ENCODE assay signal across 1 cellular context in the genomic region with DNA sequence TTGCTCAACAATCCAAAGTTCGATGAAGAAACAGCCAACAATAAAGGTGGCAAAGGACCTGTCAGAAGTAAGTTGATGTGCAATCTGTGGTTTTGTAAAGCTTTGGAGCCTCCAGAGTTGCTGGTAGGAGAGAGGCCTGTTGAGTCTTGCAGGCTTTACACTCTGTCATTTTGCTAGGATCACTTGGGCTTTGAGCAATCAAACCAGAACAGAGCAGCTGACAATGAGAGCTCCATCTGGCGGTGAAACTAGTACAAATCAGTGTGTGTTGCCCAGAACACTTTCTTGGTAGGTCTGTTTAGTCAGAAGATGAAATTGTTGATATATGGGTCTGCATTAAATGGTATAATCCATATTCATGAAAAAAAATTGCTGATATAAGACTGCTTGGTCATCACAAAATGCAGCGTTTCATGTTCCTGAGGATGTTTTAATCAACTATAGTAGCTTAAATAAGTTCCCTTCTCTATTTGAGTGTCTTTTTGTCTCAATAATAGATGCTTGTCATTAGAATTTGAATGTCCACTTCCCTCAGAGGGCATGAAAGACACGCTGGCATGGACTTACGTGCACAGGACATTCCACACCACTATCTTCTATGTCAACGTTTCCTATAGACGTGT.
A peak's percentile ranks its signal among the peaks of the same experiment; 100 is the strongest.
TF ChIP-seq lines count a peak whose summit lies in the region.

No MANE protein-coding gene starts in this region.

TF ChIP-seq in HepG2, 621 proteins besides CTCF, POLR2A, EP300 and RAD21 (continued from another document):
- TF ChIP-seq, protein P1, sequence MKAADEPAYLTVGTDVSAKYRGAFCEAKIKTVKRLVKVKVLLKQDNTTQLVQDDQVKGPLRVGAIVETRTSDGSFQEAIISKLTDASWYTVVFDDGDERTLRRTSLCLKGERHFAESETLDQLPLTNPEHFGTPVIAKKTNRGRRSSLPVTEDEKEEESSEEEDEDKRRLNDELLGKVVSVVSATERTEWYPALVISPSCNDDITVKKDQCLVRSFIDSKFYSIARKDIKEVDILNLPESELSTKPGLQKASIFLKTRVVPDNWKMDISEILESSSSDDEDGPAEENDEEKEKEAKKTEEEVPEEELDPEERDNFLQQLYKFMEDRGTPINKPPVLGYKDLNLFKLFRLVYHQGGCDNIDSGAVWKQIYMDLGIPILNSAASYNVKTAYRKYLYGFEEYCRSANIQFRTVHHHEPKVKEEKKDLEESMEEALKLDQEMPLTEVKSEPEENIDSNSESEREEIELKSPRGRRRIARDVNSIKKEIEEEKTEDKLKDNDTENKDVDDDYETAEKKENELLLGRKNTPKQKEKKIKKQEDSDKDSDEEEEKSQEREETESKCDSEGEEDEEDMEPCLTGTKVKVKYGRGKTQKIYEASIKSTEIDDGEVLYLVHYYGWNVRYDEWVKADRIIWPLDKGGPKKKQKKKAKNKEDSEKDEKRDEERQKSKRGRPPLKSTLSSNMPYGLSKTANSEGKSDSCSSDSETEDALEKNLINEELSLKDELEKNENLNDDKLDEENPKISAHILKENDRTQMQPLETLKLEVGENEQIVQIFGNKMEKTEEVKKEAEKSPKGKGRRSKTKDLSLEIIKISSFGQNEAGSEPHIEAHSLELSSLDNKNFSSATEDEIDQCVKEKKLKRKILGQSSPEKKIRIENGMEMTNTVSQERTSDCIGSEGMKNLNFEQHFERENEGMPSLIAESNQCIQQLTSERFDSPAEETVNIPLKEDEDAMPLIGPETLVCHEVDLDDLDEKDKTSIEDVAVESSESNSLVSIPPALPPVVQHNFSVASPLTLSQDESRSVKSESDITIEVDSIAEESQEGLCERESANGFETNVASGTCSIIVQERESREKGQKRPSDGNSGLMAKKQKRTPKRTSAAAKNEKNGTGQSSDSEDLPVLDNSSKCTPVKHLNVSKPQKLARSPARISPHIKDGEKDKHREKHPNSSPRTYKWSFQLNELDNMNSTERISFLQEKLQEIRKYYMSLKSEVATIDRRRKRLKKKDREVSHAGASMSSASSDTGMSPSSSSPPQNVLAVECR (CRISPR knock-in tag; IDR thresholded peaks at IDR 0.05; ENCODE audit: borderline replicate concordance): no peak
- no peak for TF ChIP-seq MTERF4 (CRISPR knock-in tag; IDR thresholded peaks at IDR 0.05)
- no peak for TF ChIP-seq ZNF142 (CRISPR knock-in tag; IDR thresholded peaks at IDR 0.05)
- TF ChIP-seq ZNF646 (CRISPR knock-in tag; IDR thresholded peaks at IDR 0.05): no peak
- no peak for TF ChIP-seq GABPA (IDR thresholded peaks at IDR 0.05; ENCODE audit: low read depth, low read length)
- TF ChIP-seq GABPA (CRISPR knock-in tag; IDR thresholded peaks at IDR 0.05; ENCODE audit: low read depth): no peak
- 0 out of 2 replicates have a peak, but pooled peaks have one; percentile 50 for TF ChIP-seq ZNF354B (CRISPR knock-in tag; IDR thresholded peaks at IDR 0.05)
- TF ChIP-seq, protein P2, sequence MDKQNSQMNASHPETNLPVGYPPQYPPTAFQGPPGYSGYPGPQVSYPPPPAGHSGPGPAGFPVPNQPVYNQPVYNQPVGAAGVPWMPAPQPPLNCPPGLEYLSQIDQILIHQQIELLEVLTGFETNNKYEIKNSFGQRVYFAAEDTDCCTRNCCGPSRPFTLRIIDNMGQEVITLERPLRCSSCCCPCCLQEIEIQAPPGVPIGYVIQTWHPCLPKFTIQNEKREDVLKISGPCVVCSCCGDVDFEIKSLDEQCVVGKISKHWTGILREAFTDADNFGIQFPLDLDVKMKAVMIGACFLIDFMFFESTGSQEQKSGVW (CRISPR knock-in tag; IDR thresholded peaks at IDR 0.05; ENCODE audit: borderline replicate concordance): no peak
